In the genomic region with DNA sequence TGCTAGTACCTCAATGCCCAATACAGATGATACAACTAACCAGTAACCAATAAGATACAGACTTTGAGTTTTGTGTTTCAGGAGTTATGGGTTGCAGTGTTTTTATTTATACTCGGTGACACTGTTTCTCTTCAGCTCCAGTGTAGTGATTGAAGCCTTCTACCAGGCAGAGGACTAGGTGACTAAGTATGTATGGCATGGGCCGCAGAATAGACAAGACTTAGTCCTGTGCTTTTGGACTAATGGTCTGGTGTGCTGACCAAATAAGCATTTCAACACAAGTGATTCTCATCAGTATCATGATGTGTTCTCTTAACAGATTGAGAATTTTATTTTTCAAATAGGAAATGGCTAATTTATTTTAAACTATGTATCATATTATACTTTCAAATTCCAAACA, we compare ENCODE assay signal across 11 cellular contexts. TPM values are rescaled to one million over a fixed set of nuclear protein-coding genes. Genes with fewer than 3 reads are reported as not detected.
"Had no signal": no experiment of that assay in that cellular context is flagged by ENCODE, and none has a peak within 500 bp of the region (broad histone marks: within the 10 kb centered on the region; RNA-seq: fewer than 3 reads in every experiment).

No MANE protein-coding gene starts in this region.

RNA-seq across cellular contexts. Expression of gene OR4F6, which starts 15.3 kb away (rescaled TPM):
- total RNA-seq: OCI-LY7, PC-3, PC-9, Peyer's patch, Right ventricle myocardium inferior, Right ventricle myocardium superior, RPMI7951, SJCRH30, SJSA1, SK-MEL-5 had no signal
- polyA plus RNA-seq: SK-N-SH had no signal

RNA-seq across cellular contexts. Expression of gene OR4F15, which starts 24.0 kb away (rescaled TPM):
- total RNA-seq: OCI-LY7, PC-3, PC-9, Peyer's patch, Right ventricle myocardium inferior, Right ventricle myocardium superior, SJCRH30 had no signal
- polyA plus RNA-seq: SK-N-SH had no signal
